Comparison of ENCODE assay signal across 8 cellular contexts in genomic region chr2:235766206-235766794, GRCh38.
DNase-seq lines count a peak whose midpoint lies in the region; ATAC-seq and TF ChIP-seq lines count a peak whose summit lies in the region.

No MANE protein-coding gene starts in this region.

- peaks cover 0 to 2% of the 10 kb centered on the region in 2 donors for H3K4me1 Mint-ChIP-seq in stimulated activated naive B cell treated with anti-CD40 and anti-IgM and Interleukin-4, amounts not matched to agents 10 μg/mL and 1 μg/mL and 100 μg/mL, for 72 hours

- H3K4me1 ChIP-seq in mucosa of descending colon (ENCODE audit: low read depth) = no peaks in the 10 kb centered on the region

- H3K9me3 ChIP-seq in mucosa of descending colon = no peaks in the 10 kb centered on the region

- H3K4me3 Mint-ChIP-seq in stimulated activated naive B cell treated with anti-CD40 and anti-IgM and Interleukin-4, amounts not matched to agents 10 μg/mL and 1 μg/mL and 100 μg/mL, for 72 hours = no peak overlapping the region

- H3K27me3 Mint-ChIP-seq in stimulated activated naive B cell treated with anti-CD40 and anti-IgM and Interleukin-4, amounts not matched to agents 10 μg/mL and 1 μg/mL and 100 μg/mL, for 72 hours = peaks cover 0 to 11% of the 10 kb centered on the region in 2 donors

- ATAC-seq in HG03342 (IDR thresholded peaks at IDR 0.05; ENCODE audit: unreplicated experiment) (peak; percentile 84), mucosa of descending colon (peak; percentile 96)
- peak; percentile 76 to 88 for ATAC-seq in stimulated activated naive B cell treated with anti-CD40 and anti-IgM and Interleukin-4, amounts not matched to agents 10 μg/mL and 1 μg/mL and 100 μg/mL, for 72 hours (replicated peaks)

- H3K36me3 ChIP-seq in mucosa of descending colon (ENCODE audit: low read depth) = no peaks in the 10 kb centered on the region

- TF ChIP-seq CTCF in mucosa of descending colon (IDR thresholded peaks at IDR 0.05) = peak; percentile 75

- H3K4me3 ChIP-seq in mucosa of descending colon = no peak overlapping the region

- intact Hi-C loops in mucosa of descending colon (cut with DNase I, micrococcal nuclease) = loop anchor here in 1 of 2 donors (5.0 kb wide), 1 partner anchor 416 kb away; no protein-coding TSS in a partner anchor

- no peaks in the 10 kb centered on the region for H3K9me3 Mint-ChIP-seq in stimulated activated naive B cell treated with anti-CD40 and anti-IgM and Interleukin-4, amounts not matched to agents 10 μg/mL and 1 μg/mL and 100 μg/mL, for 72 hours

- no peak overlapping the region for H3K27ac Mint-ChIP-seq in stimulated activated naive B cell treated with anti-CD40 and anti-IgM and Interleukin-4, amounts not matched to agents 10 μg/mL and 1 μg/mL and 100 μg/mL, for 72 hours

- no peaks in the 10 kb centered on the region for H3K36me3 Mint-ChIP-seq in stimulated activated naive B cell treated with anti-CD40 and anti-IgM and Interleukin-4, amounts not matched to agents 10 μg/mL and 1 μg/mL and 100 μg/mL, for 72 hours

- DNase-seq in SIG-M5 treated with dmso at 0.1 percent for 504 hours (lab: John Stamatoyannopoulos, UW; ENCODE audit: unreplicated experiment) (peak; percentile 67), SIG-M5 (lab: John Stamatoyannopoulos, UW) (no peak), NCI-H510A (lab: John Stamatoyannopoulos, UW) (peak; percentile 46), epidermal melanocyte (ENCODE audit: insufficient read length, low spot score) (peak; percentile 94), mucosa of descending colon (peak in 1 of 3 donors; percentile 92)
- peak; percentile 17 to 37 for DNase-seq in activated CD4-positive, alpha-beta T cell treated with anti-CD3 and anti-CD28 coated beads, Interleukin-2, amount 50 U/mL, for 4 hours
- DNase-seq in stimulated activated naive B cell treated with anti-CD40 and anti-IgM and Interleukin-4, amounts not matched to agents 10 μg/mL and 1 μg/mL and 100 μg/mL, for 72 hours = peak; percentile 23
